ENCODE assay signal across 3 cellular contexts in the genomic region with DNA sequence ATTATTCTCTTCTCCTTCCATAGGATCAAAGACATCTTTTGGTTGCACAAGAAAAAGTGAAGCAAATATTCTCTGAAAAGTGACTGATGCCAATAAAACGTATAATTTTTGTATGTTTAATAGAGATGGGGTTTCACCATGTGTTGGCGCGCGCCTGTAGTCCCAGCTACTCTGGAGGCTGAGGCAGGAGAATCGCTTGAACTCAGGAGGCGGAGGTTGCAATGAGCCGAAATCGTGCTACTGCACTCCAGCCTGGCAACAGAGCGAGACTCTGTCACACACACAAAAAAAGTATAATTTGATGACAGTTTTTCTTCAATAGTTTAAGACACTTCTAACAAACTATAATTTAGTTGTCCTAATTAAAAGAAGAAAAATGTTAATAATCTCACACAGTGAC. TPM values are rescaled to one million over a fixed set of nuclear protein-coding genes. Genes with fewer than 3 reads are reported as not detected.
"Had no signal": no experiment of that assay in that cellular context is flagged by ENCODE, and none has a peak within 500 bp of the region (broad histone marks: within the 10 kb centered on the region; RNA-seq: fewer than 3 reads in every experiment).

No MANE protein-coding gene starts in this region.

- DNase-seq: GDM1, GF-D8 had no signal

- H3K4me3 ChIP-seq: GM12878 had no signal

- ATAC-seq: GM12878 had no signal

RNA-seq across cellular contexts. Expression of gene CA14, which starts 45.5 kb away (rescaled TPM):
- total RNA-seq: GM12878 had no signal
